In the genomic region with DNA sequence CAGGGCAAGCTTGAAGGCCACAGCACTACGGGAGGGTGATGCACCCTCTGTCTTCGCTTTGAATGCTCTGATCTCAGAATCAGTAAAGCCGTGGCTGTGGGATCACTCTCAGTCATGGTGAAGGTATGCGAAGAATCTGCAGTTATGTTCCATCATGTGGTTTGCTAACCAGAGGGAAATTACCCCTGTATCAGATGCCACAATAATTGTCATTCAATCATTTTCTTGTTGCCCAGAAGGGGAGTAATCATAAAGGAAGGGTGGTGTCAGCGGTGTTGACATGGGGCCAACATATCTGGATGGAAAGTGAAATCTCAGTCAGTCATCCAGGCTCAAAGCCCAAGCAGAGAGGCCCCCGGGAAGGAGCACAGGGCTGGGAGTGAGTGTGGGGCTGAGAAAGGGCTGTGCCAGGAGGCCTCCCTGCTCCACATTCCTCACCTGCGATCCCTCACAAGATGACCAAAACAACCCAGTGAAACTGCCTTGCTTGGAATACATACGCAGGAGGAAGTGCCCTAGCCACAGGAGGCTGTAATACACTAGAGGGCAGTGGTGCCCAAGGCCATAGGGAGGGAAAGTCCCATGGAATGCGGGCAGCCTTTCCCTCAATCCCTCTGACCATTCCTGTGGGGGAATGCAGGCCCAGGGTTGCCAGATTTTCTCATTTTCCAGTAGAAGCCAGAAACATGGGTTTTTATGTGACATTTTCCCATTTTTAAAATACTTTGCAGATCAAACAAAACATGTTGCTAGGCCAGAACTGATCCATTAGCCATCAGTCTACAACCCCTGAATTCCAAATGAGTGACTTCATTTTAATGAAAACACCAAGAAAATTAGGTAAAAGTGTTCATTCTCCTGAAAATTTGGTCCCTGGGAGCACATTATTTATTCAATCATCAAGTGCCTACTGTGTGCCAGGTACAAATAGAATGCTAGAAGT, we compare ENCODE assay signal across 1 cellular context.
TF ChIP-seq lines count a peak whose summit lies in the region.

No MANE protein-coding gene starts in this region.

TF ChIP-seq in A549, 52 proteins besides CTCF, POLR2A, EP300 and RAD21 (continued from another document):
- TF ChIP-seq FOSL2 (IDR thresholded peaks at IDR 0.05) = no peak
- TF ChIP-seq FOSL2 (CRISPR knock-in tag; IDR thresholded peaks at IDR 0.05) = peak; percentile 39; the same call in 1 of the 2 replicates
- peak; percentile 34; the same call in 1 of the 2 replicates for TF ChIP-seq JUNB (IDR thresholded peaks at IDR 0.05)
- no peak for TF ChIP-seq RFX5 (IDR thresholded peaks at IDR 0.05)
- TF ChIP-seq E2F6 (IDR thresholded peaks at IDR 0.05; ENCODE audit: borderline replicate concordance, low read depth) = peak; percentile 54; the same call in 1 of the 2 replicates
